1 cellular context compared by ENCODE assay signal in genomic region chr13:99179460-99179859, GRCh38.
TF ChIP-seq lines count a peak whose summit lies in the region.

No MANE protein-coding gene starts in this region.

TF ChIP-seq in K562, 482 proteins besides CTCF, POLR2A, EP300 and RAD21:
- TF ChIP-seq ZNF121 (CRISPR knock-in tag; conservative IDR thresholded peaks at IDR 0.05), result no peak
- TF ChIP-seq NUFIP1 (IDR thresholded peaks at IDR 0.05; ENCODE audit: partially characterized antibody), result no peak
- TF ChIP-seq ZNF280A (IDR thresholded peaks at IDR 0.05; ENCODE audit: low read depth, partially characterized antibody), result no peak
- TF ChIP-seq PHF20 (IDR thresholded peaks at IDR 0.05; ENCODE audit: partially characterized antibody), result no peak
- no peak for TF ChIP-seq RFX7 (CRISPR knock-in tag; IDR thresholded peaks at IDR 0.05)
- no peak for TF ChIP-seq CCAR2 (IDR thresholded peaks at IDR 0.05; ENCODE audit: low read depth, low read length)
- peak; percentile 52 for TF ChIP-seq USF1 (CRISPR knock-in tag; IDR thresholded peaks at IDR 0.05)
- no peak for TF ChIP-seq ZNF212 (CRISPR knock-in tag; IDR thresholded peaks at IDR 0.05)
- no peak for TF ChIP-seq TAF15 (IDR thresholded peaks at IDR 0.05; ENCODE audit: low read depth, low read length)
- no peak for TF ChIP-seq CBX8 (IDR thresholded peaks at IDR 0.05; ENCODE audit: borderline replicate concordance, extremely low read depth, low read depth, low read length, poor library complexity, severe bottlenecking)
- TF ChIP-seq USF2 (CRISPR knock-in tag; IDR thresholded peaks at IDR 0.05), result peak; percentile 55
